ENCODE assay signal across 26 cellular contexts in genomic region chr9:135372036-135372435, GRCh38.
"Had no signal": no experiment of that assay in that cellular context is flagged by ENCODE, and none has a peak within 500 bp of the region (broad histone marks: within the 10 kb centered on the region; RNA-seq: fewer than 3 reads in every experiment).

No MANE protein-coding gene starts in this region.

- ATAC-seq: natural killer cell treated with Interleukin-12 subunit alpha and Interleukin-12 subunit beta and Interleukin-15 and Interleukin-18, amount 100 ng/mL, for 72 hours; psoas muscle; right cardiac atrium; right lobe of liver; stimulated activated effector memory CD8-positive, alpha-beta T cell treated with anti-CD3 and anti-CD28 coated beads, Interleukin-12 subunit alpha, Interleukin-12 subunit beta, amount 100 ng/mL, for 72 hours; stimulated activated naive B cell treated with anti-CD40 and anti-IgM and Interleukin-4, amounts not matched to agents 10 μg/mL and 1 μg/mL and 100 μg/mL, for 72 hours had no signal

- H2AFZ ChIP-seq: parathyroid adenoma had no signal

- H3K4me3 ChIP-seq: ovary, psoas muscle, right lobe of liver, sigmoid colon, stomach, thoracic aorta, thyroid gland, tibial nerve, upper lobe of left lung, vagina had no signal

- H3K79me2 ChIP-seq: parathyroid adenoma had no signal

- H3K27ac ChIP-seq: ovary, parathyroid adenoma, psoas muscle, right lobe of liver, sigmoid colon, stomach, thoracic aorta, thyroid gland, tibial nerve, upper lobe of left lung, vagina had no signal

- H3K27me3 ChIP-seq: ovary, right lobe of liver, thyroid gland, vagina had no signal

- DNase-seq: nephron progenitor cell; occipital lobe; ovary; posterior cingulate gyrus; psoas muscle; right lobe of liver; sigmoid colon; small intestine; stimulated activated CD4-positive, alpha-beta T cell treated with anti-CD3 and anti-CD28 coated beads, Interleukin-15, amount 100 ng/mL, for 24 hours; stimulated activated CD4-positive, alpha-beta T cell treated with anti-CD3 and anti-CD28 coated beads, Interleukin-2, amount 100 ng/mL, for 24 hours; stimulated activated CD4-positive, alpha-beta T cell treated with anti-CD3 and anti-CD28 coated beads, Interleukin-2, amount 100 ng/mL, for 48 hours; stimulated activated CD4-positive, alpha-beta T cell treated with anti-CD3 and anti-CD28 coated beads, Interleukin-4, amount 100 ng/mL, for 24 hours; stimulated activated naive B cell treated with anti-CD40 and anti-IgM and Interleukin-4, amounts not matched to agents 10 μg/mL and 1 μg/mL and 100 μg/mL, for 72 hours; stimulated activated naive CD4-positive, alpha-beta T cell treated with Interleukin-2 at 50 U/mL for 16 hours; stomach; thyroid gland; trophoblast cell had no signal

- H3K4me1 ChIP-seq: parathyroid adenoma, psoas muscle, right lobe of liver, sigmoid colon, stomach, thyroid gland, tibial nerve, upper lobe of left lung, vagina had no signal

- H3K9ac ChIP-seq: parathyroid adenoma had no signal

- H3K9me3 ChIP-seq: ovary, psoas muscle, right lobe of liver, sigmoid colon, stomach, thoracic aorta, thyroid gland, tibial nerve, upper lobe of left lung, vagina had no signal

- FAIRE-seq: small intestine, urothelium cell line had no signal

- H3K36me3 ChIP-seq: ovary, right lobe of liver, sigmoid colon, stomach, thoracic aorta, thyroid gland, tibial nerve, upper lobe of left lung, vagina had no signal
